In genomic region chr10:29534590-29534989, GRCh38 we compare ENCODE assay signal across 19 cellular contexts.
DNase-seq lines count a peak whose midpoint lies in the region; ATAC-seq, FAIRE-seq and TF ChIP-seq lines count a peak whose summit lies in the region.
"Had no signal": no experiment of that assay in that cellular context is flagged by ENCODE, and none has a peak within 500 bp of the region (broad histone marks: within the 10 kb centered on the region; RNA-seq: fewer than 3 reads in every experiment).

No MANE protein-coding gene starts in this region.

- H3K4me3 ChIP-seq in A549, result no peak overlapping the region
- no peak overlapping the region for H3K4me3 ChIP-seq in SJSA1
- no peak overlapping the region for H3K4me3 ChIP-seq in heart right ventricle
- no peak overlapping the region for H3K4me3 ChIP-seq in prostate gland
- peak overlapping the region in 1 of 2 donors; percentile 10 for H3K4me3 ChIP-seq in kidney (ENCODE audit: low read length in 2 of 2)

- POLR2A ChIA-PET in A549 (lab: Yijun Ruan, JAX), result no interaction called here

- H3K27ac ChIP-seq in A549, result peak overlapping the region; percentile 67 to 82
- H3K27ac ChIP-seq in SJSA1, result peak overlapping the region; percentile 53
- peak overlapping the region in 9 of 10 donors; percentile 28 to 85 (median 78) for H3K27ac ChIP-seq in heart right ventricle
- peak overlapping the region; percentile 11 to 52 for H3K27ac ChIP-seq in prostate gland
- no peak overlapping the region for H3K27ac ChIP-seq in kidney (ENCODE audit: low read depth in 2 of 2, low read length in 2 of 2)
- H3K27ac ChIP-seq: WERI-Rb-1 had no signal

- CTCF ChIA-PET in A549 (lab: Yijun Ruan, JAX), result interaction anchor here (0.5 to 4.4 kb wide), 24 partner anchors 10 to 468 kb away, joined by 3 to 22 read pairs (median 5); no protein-coding TSS in a partner anchor

- DNase-seq in A549 (ENCODE audit: low read depth in 1 of 2, low spot score in 1 of 2) (no peak), SJSA1 (ENCODE audit: low read depth in 1 of 2, low spot score in 2 of 2) (no peak), heart right ventricle (no peak), prostate gland (ENCODE audit: low spot score) (no peak), GDM1 (lab: John Stamatoyannopoulos, UW) (no peak), kidney (no peak)
- DNase-seq: activated CD8-positive, alpha-beta T cell treated with anti-CD3 and anti-CD28 coated beads, Interleukin-2, amount 10 ng/mL, durations not matched to agents 7 days and 5 days; cortex of kidney; H9; NCI-H187 treated with DMSO at 0.1 percent for 48 hours; stimulated activated CD4-positive, alpha-beta T cell treated with anti-CD3 and anti-CD28 coated beads, Interleukin-2, amount 100 ng/mL, for 24 hours; stimulated activated CD8-positive, alpha-beta memory T cell treated with anti-CD3 and anti-CD28 coated beads, Interleukin-4, amount 100 ng/mL, for 48 hours; SW 1271; WERI-Rb-1 had no signal

- H3K4me1 ChIP-seq in A549 (peaks cover 32% of the 10 kb centered on the region), SJSA1 (replicated peaks) (peaks cover 21% of the 10 kb centered on the region), heart right ventricle (peaks cover 6 to 53% (median 36%) of the 10 kb centered on the region in 9 donors), prostate gland (replicated peaks) (peaks cover 8% of the 10 kb centered on the region), kidney (ENCODE audit: control insufficient read depth in 1 of 2, insufficient read depth in 1 of 2, low read depth in 1 of 2, low read length in 2 of 2) (peaks cover 7 to 11% of the 10 kb centered on the region in 2 donors)

- peak overlapping the region; percentile 82 for H3K4me2 ChIP-seq in A549

- H3K36me3 ChIP-seq in SJSA1, result no peaks in the 10 kb centered on the region; the same call in 1 of the 2 replicates
- peaks cover 0 to 57% (median 11%) of the 10 kb centered on the region in 9 donors for H3K36me3 ChIP-seq in heart right ventricle
- no peaks in the 10 kb centered on the region for H3K36me3 ChIP-seq in prostate gland
- H3K36me3 ChIP-seq in kidney (ENCODE audit: control insufficient read depth in 1 of 2, insufficient read depth in 2 of 2, low read length in 2 of 2), result no peaks in the 10 kb centered on the region
- H3K36me3 ChIP-seq: WERI-Rb-1 had no signal

- TF ChIP-seq POLR2A in A549 (IDR thresholded peaks at IDR 0.05; ENCODE audit: low read length) (no peak), prostate gland (IDR thresholded peaks at IDR 0.05) (no peak)

- H3K9me3 ChIP-seq in A549, result no peaks in the 10 kb centered on the region
- no peaks in the 10 kb centered on the region for H3K9me3 ChIP-seq in SJSA1 (replicated peaks)
- H3K9me3 ChIP-seq in heart right ventricle, result no peaks in the 10 kb centered on the region
- H3K9me3 ChIP-seq in prostate gland, result no peaks in the 10 kb centered on the region
- no peaks in the 10 kb centered on the region for H3K9me3 ChIP-seq in kidney (ENCODE audit: control insufficient read depth in 1 of 2, low read length in 2 of 2)
- H3K9me3 ChIP-seq: vagina had no signal

- TF ChIP-seq CTCF in A549 (IDR thresholded peaks at IDR 0.05), result no peak
- TF ChIP-seq CTCF in heart right ventricle (IDR thresholded peaks at IDR 0.05), result no peak
- no peak for TF ChIP-seq CTCF in prostate gland (IDR thresholded peaks at IDR 0.05)
- no peak for TF ChIP-seq CTCF in kidney (IDR thresholded peaks at IDR 0.05; ENCODE audit: borderline replicate concordance, extremely low read depth, insufficient read depth)

- ATAC-seq in A549 (no peak), heart right ventricle (peak in 5 of 8 donors; percentile 20 to 33 (median 30)), HG02759 (IDR thresholded peaks at IDR 0.05; ENCODE audit: unreplicated experiment) (no peak), GM19463 (IDR thresholded peaks at IDR 0.05; ENCODE audit: unreplicated experiment) (no peak)
- ATAC-seq: activated CD8-positive, alpha-beta T cell treated with anti-CD3 and anti-CD28 coated beads, Interleukin-2, amount 10 ng/mL, durations not matched to agents 7 days and 5 days; esophagus mucosa had no signal

- intact Hi-C loops in heart right ventricle (cut with DNase I), result loop anchor here in 4 of 10 donors (10.0 kb wide), 2 partner anchors 50 to 200 kb away; no protein-coding TSS in a partner anchor
- intact Hi-C loops in prostate gland (cut with DNase I), result no loop called here
- intact Hi-C loops in kidney (cut with DNase I), result no loop called here

- no peaks in the 10 kb centered on the region for H3K27me3 ChIP-seq in SJSA1 (replicated peaks)
- no peaks in the 10 kb centered on the region for H3K27me3 ChIP-seq in heart right ventricle
- H3K27me3 ChIP-seq in prostate gland (replicated peaks; ENCODE audit: insufficient read depth), result no peaks in the 10 kb centered on the region
- H3K27me3 ChIP-seq: vagina had no signal

- FAIRE-seq in A549 (lab: Jason Lieb, UNC) (no peak), kidney (lab: Jason Lieb, UNC) (no peak)
- FAIRE-seq: GM12892 had no signal

- 75% methylated on average over 2 of the region's 2 CpGs for WGBS in A549 (ENCODE audit: missing lambda C conversion rate)
- WGBS in heart right ventricle, 2 donors, result 40 to 68% methylated on average over 2 of the region's 2 CpGs
- 13% methylated on average over 2 of the region's 2 CpGs for WGBS in prostate gland

- no peak for TF ChIP-seq RAD21 in A549 (conservative IDR thresholded peaks at IDR 0.05 in 1 of 2, IDR thresholded peaks at IDR 0.05 in 1 of 2)

- no peak for TF ChIP-seq EP300 in A549 (IDR thresholded peaks at IDR 0.05)

- no peak overlapping the region for H3K9ac ChIP-seq in kidney (ENCODE audit: low read length in 2 of 2)

TF ChIP-seq in A549, 52 proteins besides CTCF, POLR2A, EP300 and RAD21:
- no peak for TF ChIP-seq TFCP2L1 (CRISPR knock-in tag; IDR thresholded peaks at IDR 0.05)
- no peak for TF ChIP-seq HES2 (IDR thresholded peaks at IDR 0.05)
- no peak for TF ChIP-seq NPAS2 (CRISPR knock-in tag; IDR thresholded peaks at IDR 0.05; ENCODE audit: borderline replicate concordance)
- no peak for TF ChIP-seq PHF8 (IDR thresholded peaks at IDR 0.05; ENCODE audit: borderline replicate concordance, low read depth)
- TF ChIP-seq HEYL (CRISPR knock-in tag; IDR thresholded peaks at IDR 0.05), result no peak
- TF ChIP-seq JUNB (IDR thresholded peaks at IDR 0.05), result no peak
- no peak for TF ChIP-seq ZFP36 (IDR thresholded peaks at IDR 0.05; ENCODE audit: borderline replicate concordance, partially characterized antibody)
- TF ChIP-seq SREBF2 (IDR thresholded peaks at IDR 0.05), result no peak
- TF ChIP-seq ZSCAN20 (CRISPR knock-in tag; IDR thresholded peaks at IDR 0.05), result no peak
- no peak for TF ChIP-seq CHD2 (IDR thresholded peaks at IDR 0.05; ENCODE audit: low read length, partially characterized antibody)
- TF ChIP-seq FOSB (CRISPR knock-in tag; IDR thresholded peaks at IDR 0.05), result no peak
- TF ChIP-seq HOXB5 (CRISPR knock-in tag; IDR thresholded peaks at IDR 0.05), result no peak

Comparison
In these comparisons a context has a peak if more than half of its experiments do, and no peak if none do; other contexts are left out.
1. ATAC-seq: peak in heart right ventricle (5 of 8); none in A549 (0 of 2), HG02759 (single experiment) and GM19463 (single experiment).
2. H3K27ac ChIP-seq: peak in A549 (2 of 2), SJSA1 (single experiment), heart right ventricle (9 of 10) and prostate gland (2 of 2); none in kidney (0 of 2).